1 cellular context compared by ENCODE assay signal in the genomic region with DNA sequence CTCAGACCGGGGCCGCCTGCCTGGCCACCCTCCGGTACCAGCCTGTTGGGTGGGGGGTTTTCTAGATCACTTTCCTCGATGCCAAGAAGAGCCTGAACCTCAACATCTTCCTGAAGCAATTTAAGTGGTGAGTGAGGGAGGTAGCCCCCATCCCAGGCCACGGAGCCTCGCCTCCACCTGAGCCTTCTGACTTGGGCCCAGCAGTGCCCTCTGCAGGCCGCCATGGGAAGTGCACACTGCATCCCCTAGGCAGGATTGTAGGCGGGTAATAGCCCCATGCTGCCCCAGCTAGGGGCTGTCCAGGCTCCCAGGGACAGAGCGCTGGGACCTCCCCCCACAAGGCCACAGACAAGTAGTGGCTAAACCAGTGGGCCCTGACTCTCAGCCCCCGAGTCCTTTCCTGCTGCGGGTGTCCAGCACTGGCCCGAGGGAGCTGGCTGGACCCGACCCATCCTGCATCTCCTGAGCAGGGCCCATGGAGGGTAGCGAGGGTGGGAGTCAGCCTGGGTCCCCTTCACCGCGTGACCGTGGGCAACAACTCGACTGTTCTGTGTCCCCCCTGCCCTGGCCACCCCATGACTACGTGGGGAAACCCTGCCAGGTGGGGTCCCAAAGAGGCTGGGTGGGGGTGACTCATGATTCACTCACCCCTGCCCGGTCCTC.
TF ChIP-seq lines count a peak whose summit lies in the region.

No MANE protein-coding gene starts in this region.

TF ChIP-seq in H1, 55 proteins besides CTCF, POLR2A, EP300 and RAD21:
- TF ChIP-seq KDM4A (IDR thresholded peaks at IDR 0.05; ENCODE audit: low read depth, low read length, severe bottlenecking) (no peak), SRF (IDR thresholded peaks at IDR 0.05; ENCODE audit: low read depth, low read length) (no peak), POU5F1 (IDR thresholded peaks at IDR 0.05; ENCODE audit: low read depth, low read length) (no peak), ASH2L (IDR thresholded peaks at IDR 0.05; ENCODE audit: low read length) (no peak), CHD2 (IDR thresholded peaks at IDR 0.05; ENCODE audit: low read length) (peak; percentile 45; the same call in 1 of the 2 replicates), TBP (IDR thresholded peaks at IDR 0.05; ENCODE audit: low read depth, low read length) (no peak), BACH1 (IDR thresholded peaks at IDR 0.05; ENCODE audit: low read length) (no peak), NANOG (IDR thresholded peaks at IDR 0.05; ENCODE audit: insufficient read depth, low read depth, low read length, poor library complexity, severe bottlenecking) (no peak), CHD1 (IDR thresholded peaks at IDR 0.05; ENCODE audit: low read depth, low read length) (no peak), JUND (IDR thresholded peaks at IDR 0.05; ENCODE audit: low read length) (no peak), POLR2AphosphoS5 (IDR thresholded peaks at IDR 0.05; ENCODE audit: low read depth, low read length) (peak; percentile 53; the same call in 1 of the 2 replicates), GABPA (IDR thresholded peaks at IDR 0.05; ENCODE audit: borderline replicate concordance, insufficient read depth, low read length) (peak; percentile 75; the same call in 1 of the 2 replicates), MAFK (IDR thresholded peaks at IDR 0.05; ENCODE audit: low read depth, low read length) (no peak), TAF7 (optimal IDR thresholded peaks at IDR 0.05; ENCODE audit: borderline replicate concordance, low read depth, low read length) (no peak), SUZ12 (IDR thresholded peaks at IDR 0.05; ENCODE audit: low read length) (no peak), ATF2 (IDR thresholded peaks at IDR 0.05; ENCODE audit: low read length) (no peak), TEAD4 (IDR thresholded peaks at IDR 0.05; ENCODE audit: low read depth, low read length) (no peak), BRCA1 (IDR thresholded peaks at IDR 0.05; ENCODE audit: low read depth, low read length) (no peak), ZNF274 (IDR thresholded peaks at IDR 0.05; ENCODE audit: borderline replicate concordance, extremely low read depth, low read length) (no peak), SIX5 (IDR thresholded peaks at IDR 0.05; ENCODE audit: low read depth, low read length) (no peak), CEBPB (IDR thresholded peaks at IDR 0.05; ENCODE audit: low read depth, low read length) (0 out of 2 replicates have a peak, but pooled peaks have one; percentile 18), GTF2F1 (IDR thresholded peaks at IDR 0.05; ENCODE audit: borderline replicate concordance, low read depth, low read length) (no peak), CBX5 (IDR thresholded peaks at IDR 0.05; ENCODE audit: low read depth, low read length) (no peak), TCF12 (IDR thresholded peaks at IDR 0.05; ENCODE audit: low read depth, low read length) (no peak), NRF1 (IDR thresholded peaks at IDR 0.05; ENCODE audit: low read depth, low read length) (no peak), BCL11A (IDR thresholded peaks at IDR 0.05; ENCODE audit: low read depth in 2 of 2, low read length in 2 of 2) (no peak), YY1 (IDR thresholded peaks at IDR 0.05; ENCODE audit: low read depth, low read length) (no peak), CBX8 (IDR thresholded peaks at IDR 0.05; ENCODE audit: borderline replicate concordance, low read depth, low read length) (no peak), ATF3 (IDR thresholded peaks at IDR 0.05; ENCODE audit: insufficient read depth, low read depth, low read length) (no peak), SIN3A (conservative IDR thresholded peaks at IDR 0.05 in 1 of 2, IDR thresholded peaks at IDR 0.05 in 1 of 2; ENCODE audit: low read depth in 1 of 2, low read length in 2 of 2) (0 out of 4 replicates have a peak, but pooled peaks of 1 of the 2 experiments have one; percentile 62), RNF2 (IDR thresholded peaks at IDR 0.05; ENCODE audit: borderline replicate concordance, low read depth, low read length, missing control alignments, poor library complexity, severe bottlenecking) (no peak), RXRA (IDR thresholded peaks at IDR 0.05; ENCODE audit: insufficient read depth, low read depth, low read length) (no peak)
- TF ChIP-seq, protein P1, sequence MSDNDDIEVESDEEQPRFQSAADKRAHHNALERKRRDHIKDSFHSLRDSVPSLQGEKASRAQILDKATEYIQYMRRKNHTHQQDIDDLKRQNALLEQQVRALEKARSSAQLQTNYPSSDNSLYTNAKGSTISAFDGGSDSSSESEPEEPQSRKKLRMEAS (IDR thresholded peaks at IDR 0.05): peak; percentile 41; the same call in 1 of the 2 replicates
- TF ChIP-seq, protein P2, sequence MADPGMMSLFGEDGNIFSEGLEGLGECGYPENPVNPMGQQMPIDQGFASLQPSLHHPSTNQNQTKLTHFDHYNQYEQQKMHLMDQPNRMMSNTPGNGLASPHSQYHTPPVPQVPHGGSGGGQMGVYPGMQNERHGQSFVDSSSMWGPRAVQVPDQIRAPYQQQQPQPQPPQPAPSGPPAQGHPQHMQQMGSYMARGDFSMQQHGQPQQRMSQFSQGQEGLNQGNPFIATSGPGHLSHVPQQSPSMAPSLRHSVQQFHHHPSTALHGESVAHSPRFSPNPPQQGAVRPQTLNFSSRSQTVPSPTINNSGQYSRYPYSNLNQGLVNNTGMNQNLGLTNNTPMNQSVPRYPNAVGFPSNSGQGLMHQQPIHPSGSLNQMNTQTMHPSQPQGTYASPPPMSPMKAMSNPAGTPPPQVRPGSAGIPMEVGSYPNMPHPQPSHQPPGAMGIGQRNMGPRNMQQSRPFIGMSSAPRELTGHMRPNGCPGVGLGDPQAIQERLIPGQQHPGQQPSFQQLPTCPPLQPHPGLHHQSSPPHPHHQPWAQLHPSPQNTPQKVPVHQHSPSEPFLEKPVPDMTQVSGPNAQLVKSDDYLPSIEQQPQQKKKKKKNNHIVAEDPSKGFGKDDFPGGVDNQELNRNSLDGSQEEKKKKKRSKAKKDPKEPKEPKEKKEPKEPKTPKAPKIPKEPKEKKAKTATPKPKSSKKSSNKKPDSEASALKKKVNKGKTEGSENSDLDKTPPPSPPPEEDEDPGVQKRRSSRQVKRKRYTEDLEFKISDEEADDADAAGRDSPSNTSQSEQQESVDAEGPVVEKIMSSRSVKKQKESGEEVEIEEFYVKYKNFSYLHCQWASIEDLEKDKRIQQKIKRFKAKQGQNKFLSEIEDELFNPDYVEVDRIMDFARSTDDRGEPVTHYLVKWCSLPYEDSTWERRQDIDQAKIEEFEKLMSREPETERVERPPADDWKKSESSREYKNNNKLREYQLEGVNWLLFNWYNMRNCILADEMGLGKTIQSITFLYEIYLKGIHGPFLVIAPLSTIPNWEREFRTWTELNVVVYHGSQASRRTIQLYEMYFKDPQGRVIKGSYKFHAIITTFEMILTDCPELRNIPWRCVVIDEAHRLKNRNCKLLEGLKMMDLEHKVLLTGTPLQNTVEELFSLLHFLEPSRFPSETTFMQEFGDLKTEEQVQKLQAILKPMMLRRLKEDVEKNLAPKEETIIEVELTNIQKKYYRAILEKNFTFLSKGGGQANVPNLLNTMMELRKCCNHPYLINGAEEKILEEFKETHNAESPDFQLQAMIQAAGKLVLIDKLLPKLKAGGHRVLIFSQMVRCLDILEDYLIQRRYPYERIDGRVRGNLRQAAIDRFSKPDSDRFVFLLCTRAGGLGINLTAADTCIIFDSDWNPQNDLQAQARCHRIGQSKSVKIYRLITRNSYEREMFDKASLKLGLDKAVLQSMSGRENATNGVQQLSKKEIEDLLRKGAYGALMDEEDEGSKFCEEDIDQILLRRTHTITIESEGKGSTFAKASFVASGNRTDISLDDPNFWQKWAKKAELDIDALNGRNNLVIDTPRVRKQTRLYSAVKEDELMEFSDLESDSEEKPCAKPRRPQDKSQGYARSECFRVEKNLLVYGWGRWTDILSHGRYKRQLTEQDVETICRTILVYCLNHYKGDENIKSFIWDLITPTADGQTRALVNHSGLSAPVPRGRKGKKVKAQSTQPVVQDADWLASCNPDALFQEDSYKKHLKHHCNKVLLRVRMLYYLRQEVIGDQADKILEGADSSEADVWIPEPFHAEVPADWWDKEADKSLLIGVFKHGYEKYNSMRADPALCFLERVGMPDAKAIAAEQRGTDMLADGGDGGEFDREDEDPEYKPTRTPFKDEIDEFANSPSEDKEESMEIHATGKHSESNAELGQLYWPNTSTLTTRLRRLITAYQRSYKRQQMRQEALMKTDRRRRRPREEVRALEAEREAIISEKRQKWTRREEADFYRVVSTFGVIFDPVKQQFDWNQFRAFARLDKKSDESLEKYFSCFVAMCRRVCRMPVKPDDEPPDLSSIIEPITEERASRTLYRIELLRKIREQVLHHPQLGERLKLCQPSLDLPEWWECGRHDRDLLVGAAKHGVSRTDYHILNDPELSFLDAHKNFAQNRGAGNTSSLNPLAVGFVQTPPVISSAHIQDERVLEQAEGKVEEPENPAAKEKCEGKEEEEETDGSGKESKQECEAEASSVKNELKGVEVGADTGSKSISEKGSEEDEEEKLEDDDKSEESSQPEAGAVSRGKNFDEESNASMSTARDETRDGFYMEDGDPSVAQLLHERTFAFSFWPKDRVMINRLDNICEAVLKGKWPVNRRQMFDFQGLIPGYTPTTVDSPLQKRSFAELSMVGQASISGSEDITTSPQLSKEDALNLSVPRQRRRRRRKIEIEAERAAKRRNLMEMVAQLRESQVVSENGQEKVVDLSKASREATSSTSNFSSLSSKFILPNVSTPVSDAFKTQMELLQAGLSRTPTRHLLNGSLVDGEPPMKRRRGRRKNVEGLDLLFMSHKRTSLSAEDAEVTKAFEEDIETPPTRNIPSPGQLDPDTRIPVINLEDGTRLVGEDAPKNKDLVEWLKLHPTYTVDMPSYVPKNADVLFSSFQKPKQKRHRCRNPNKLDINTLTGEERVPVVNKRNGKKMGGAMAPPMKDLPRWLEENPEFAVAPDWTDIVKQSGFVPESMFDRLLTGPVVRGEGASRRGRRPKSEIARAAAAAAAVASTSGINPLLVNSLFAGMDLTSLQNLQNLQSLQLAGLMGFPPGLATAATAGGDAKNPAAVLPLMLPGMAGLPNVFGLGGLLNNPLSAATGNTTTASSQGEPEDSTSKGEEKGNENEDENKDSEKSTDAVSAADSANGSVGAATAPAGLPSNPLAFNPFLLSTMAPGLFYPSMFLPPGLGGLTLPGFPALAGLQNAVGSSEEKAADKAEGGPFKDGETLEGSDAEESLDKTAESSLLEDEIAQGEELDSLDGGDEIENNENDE (IDR thresholded peaks at IDR 0.05; ENCODE audit: insufficient replicate concordance, low read length): no peak
- TF ChIP-seq, protein P3, sequence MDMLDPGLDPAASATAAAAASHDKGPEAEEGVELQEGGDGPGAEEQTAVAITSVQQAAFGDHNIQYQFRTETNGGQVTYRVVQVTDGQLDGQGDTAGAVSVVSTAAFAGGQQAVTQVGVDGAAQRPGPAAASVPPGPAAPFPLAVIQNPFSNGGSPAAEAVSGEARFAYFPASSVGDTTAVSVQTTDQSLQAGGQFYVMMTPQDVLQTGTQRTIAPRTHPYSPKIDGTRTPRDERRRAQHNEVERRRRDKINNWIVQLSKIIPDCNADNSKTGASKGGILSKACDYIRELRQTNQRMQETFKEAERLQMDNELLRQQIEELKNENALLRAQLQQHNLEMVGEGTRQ (IDR thresholded peaks at IDR 0.05; ENCODE audit: low read length): no peak
- TF ChIP-seq, protein P4, sequence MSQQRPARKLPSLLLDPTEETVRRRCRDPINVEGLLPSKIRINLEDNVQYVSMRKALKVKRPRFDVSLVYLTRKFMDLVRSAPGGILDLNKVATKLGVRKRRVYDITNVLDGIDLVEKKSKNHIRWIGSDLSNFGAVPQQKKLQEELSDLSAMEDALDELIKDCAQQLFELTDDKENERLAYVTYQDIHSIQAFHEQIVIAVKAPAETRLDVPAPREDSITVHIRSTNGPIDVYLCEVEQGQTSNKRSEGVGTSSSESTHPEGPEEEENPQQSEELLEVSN (IDR thresholded peaks at IDR 0.05): no peak
